36 cellular contexts compared by ENCODE assay signal in genomic region chr12:73413974-73414373, GRCh38.
"Had no signal": no experiment of that assay in that cellular context is flagged by ENCODE, and none has a peak within 500 bp of the region (broad histone marks: within the 10 kb centered on the region; RNA-seq: fewer than 3 reads in every experiment).

No MANE protein-coding gene starts in this region.

- H3K36me3 ChIP-seq: adrenal gland, brain microvascular endothelial cell, breast epithelium had no signal

- H3K27me3 Mint-ChIP-seq: activated B cell treated with CpG ODN at 0.5 μM for 24 hours; activated CD4-positive, alpha-beta memory T cell treated with anti-CD3 and anti-CD28 coated beads for 36 hours; activated CD4-positive, alpha-beta T cell treated with anti-CD3 and anti-CD28 coated beads, Interleukin-2, amount 10 ng/mL, durations not matched to agents 24 days and 14 days; activated CD8-positive, alpha-beta T cell treated with anti-CD3 and anti-CD28 coated beads for 36 hours; activated naive CD8-positive, alpha-beta T cell treated with anti-CD3 and anti-CD28 coated beads for 36 hours; activated T-helper 17 cell treated with anti-CD3 and anti-CD28 coated beads, Interleukin-2, amount 50 U/mL, for 72 hours had no signal

- H3K27ac Mint-ChIP-seq: activated B cell treated with CpG ODN at 0.5 μM for 24 hours; activated CD4-positive, alpha-beta memory T cell treated with anti-CD3 and anti-CD28 coated beads for 36 hours; activated CD4-positive, alpha-beta T cell treated with anti-CD3 and anti-CD28 coated beads, Interleukin-2, amount 10 ng/mL, durations not matched to agents 24 days and 14 days; activated CD8-positive, alpha-beta T cell treated with anti-CD3 and anti-CD28 coated beads for 36 hours; activated naive CD4-positive, alpha-beta T cell treated with anti-CD3 and anti-CD28 coated beads for 36 hours; activated naive CD4-positive, alpha-beta T cell treated with anti-CD3 and anti-CD28 coated beads, Interleukin-2, amount 50 U/mL, for 72 hours; activated naive CD8-positive, alpha-beta T cell treated with anti-CD3 and anti-CD28 coated beads for 36 hours; activated T-cell treated with anti-CD3 and anti-CD28 coated beads, Interleukin-2, amount 50 U/mL, for 72 hours; activated T-helper 1 cell treated with anti-CD3 and anti-CD28 coated beads, Interleukin-12 subunit alpha, Interleukin-12 subunit beta, Interleukin-2, Interleukin-4 antibody, amounts not matched to agents 30 ng/mL and 10 ng/mL and 1 ng/mL, durations not matched to agents 14 hours and 24 hours and 36 hours; activated T-helper 17 cell treated with anti-CD3 and anti-CD28 coated beads, Interleukin-2, amount 50 U/mL, for 72 hours; T-helper 1 cell treated with Interleukin-12 subunit alpha and Interleukin-12 subunit beta and Interleukin-4 antibody, amounts not matched to agents 30 μg/mL and 1 μg/mL, for 36 hours; T-helper 2 cell treated with Interferon-gamma antibody and Interleukin-4, amounts not matched to agents 5 μg/mL and 100 μg/mL, for 36 hours had no signal

- H3K4me1 ChIP-seq: adrenal gland, body of pancreas, breast epithelium had no signal

- FAIRE-seq: astrocyte, TTC549 had no signal

- H3K4me3 ChIP-seq: adrenal gland, body of pancreas, breast epithelium had no signal

- H3K4me1 Mint-ChIP-seq: activated B cell treated with CpG ODN at 0.5 μM for 24 hours; activated CD4-positive, alpha-beta T cell treated with anti-CD3 and anti-CD28 coated beads, Interleukin-2, amount 10 ng/mL, durations not matched to agents 24 days and 14 days; activated naive CD8-positive, alpha-beta T cell treated with anti-CD3 and anti-CD28 coated beads for 36 hours; activated T-helper 17 cell treated with anti-CD3 and anti-CD28 coated beads, Interleukin-2, amount 50 U/mL, for 72 hours had no signal

- H3K27ac ChIP-seq: adrenal gland, body of pancreas, brain microvascular endothelial cell, breast epithelium, VCaP had no signal

- ATAC-seq: activated CD8-positive, alpha-beta T cell treated with anti-CD3 and anti-CD28 coated beads for 36 hours; activated naive CD4-positive, alpha-beta T cell treated with anti-CD3 and anti-CD28 coated beads, Interleukin-2, amount 50 U/mL, for 72 hours; activated T-cell treated with anti-CD3 and anti-CD28 coated beads, Interleukin-2, amount 50 U/mL, for 4 hours; activated T-cell treated with anti-CD3 and anti-CD28 coated beads, Interleukin-2, amount 50 U/mL, for 72 hours; activated T-helper 17 cell treated with anti-CD3 and anti-CD28 coated beads, Interleukin-2, amount 50 U/mL, for 72 hours; body of pancreas had no signal

- H3K9me3 Mint-ChIP-seq: activated CD4-positive, alpha-beta T cell treated with anti-CD3 and anti-CD28 coated beads, Interleukin-2, amount 10 ng/mL, durations not matched to agents 24 days and 14 days had no signal

- H3K27me3 ChIP-seq: adrenal gland, body of pancreas, brain microvascular endothelial cell, breast epithelium had no signal

- H3K36me3 Mint-ChIP-seq: activated CD4-positive, alpha-beta memory T cell treated with anti-CD3 and anti-CD28 coated beads for 36 hours; activated naive CD8-positive, alpha-beta T cell treated with anti-CD3 and anti-CD28 coated beads for 36 hours had no signal

- H3K9me3 ChIP-seq: adrenal gland had no signal

- H3K4me3 Mint-ChIP-seq: activated B cell treated with CpG ODN at 0.5 μM for 24 hours; activated CD4-positive, alpha-beta memory T cell treated with anti-CD3 and anti-CD28 coated beads for 36 hours; activated CD4-positive, alpha-beta T cell treated with anti-CD3 and anti-CD28 coated beads, Interleukin-2, amount 10 ng/mL, durations not matched to agents 24 days and 14 days; activated CD8-positive, alpha-beta T cell treated with anti-CD3 and anti-CD28 coated beads for 36 hours; activated naive CD4-positive, alpha-beta T cell treated with anti-CD3 and anti-CD28 coated beads for 36 hours; activated naive CD8-positive, alpha-beta T cell treated with anti-CD3 and anti-CD28 coated beads for 36 hours; activated T-cell treated with anti-CD3 and anti-CD28 coated beads, Interleukin-2, amount 50 U/mL, for 4 hours; activated T-cell treated with anti-CD3 and anti-CD28 coated beads, Interleukin-2, amount 50 U/mL, for 72 hours; activated T-helper 1 cell treated with anti-CD3 and anti-CD28 coated beads, Interleukin-12 subunit alpha, Interleukin-12 subunit beta, Interleukin-2, Interleukin-4 antibody, amounts not matched to agents 30 ng/mL and 10 ng/mL and 1 ng/mL, durations not matched to agents 14 hours and 24 hours and 36 hours; activated T-helper 17 cell treated with anti-CD3 and anti-CD28 coated beads, Interleukin-2, amount 50 U/mL, for 72 hours; T-helper 1 cell treated with Interleukin-12 subunit alpha and Interleukin-12 subunit beta and Interleukin-4 antibody, amounts not matched to agents 30 μg/mL and 1 μg/mL, for 36 hours; T-helper 2 cell treated with Interferon-gamma antibody and Interleukin-4, amounts not matched to agents 5 μg/mL and 100 μg/mL, for 36 hours had no signal

- DNase-seq: activated B cell treated with CpG ODN at 0.5 μM for 24 hours; activated CD4-positive, alpha-beta memory T cell treated with anti-CD3 and anti-CD28 coated beads for 36 hours; activated CD4-positive, alpha-beta T cell treated with anti-CD3 and anti-CD28 coated beads for 4 hours; activated CD4-positive, alpha-beta T cell treated with anti-CD3 and anti-CD28 coated beads, Interleukin-2, amount 10 ng/mL, durations not matched to agents 24 days and 14 days; activated CD4-positive, alpha-beta T cell treated with anti-CD3 and anti-CD28 coated beads, Interleukin-2, amount 50 U/mL, for 1 hour; activated CD4-positive, alpha-beta T cell treated with anti-CD3 and anti-CD28 coated beads, Interleukin-2, amount 50 U/mL, for 4 hours; activated CD4-positive, CD25-positive, alpha-beta regulatory T cell treated with anti-CD3 and anti-CD28 coated beads, Interleukin-2, amount 50 U/mL, for 72 hours; activated CD8-positive, alpha-beta memory T cell treated with anti-CD3 and anti-CD28 coated beads, Interleukin-2, amount 50 U/mL, for 4 hours; activated CD8-positive, alpha-beta T cell treated with anti-CD3 and anti-CD28 coated beads for 36 hours; activated effector memory CD4-positive, alpha-beta T cell treated with anti-CD3 and anti-CD28 coated beads, Interleukin-2, amount 50 U/mL, for 16 hours; activated gamma-delta T cell treated with Interleukin-2 at 50 U/mL for 16 hours; activated naive CD4-positive, alpha-beta T cell; activated naive CD4-positive, alpha-beta T cell treated with anti-CD3 and anti-CD28 coated beads for 36 hours; activated naive CD4-positive, alpha-beta T cell treated with anti-CD3 and anti-CD28 coated beads, Interleukin-2, amount 50 U/mL, for 16 hours; activated naive CD8-positive, alpha-beta T cell treated with anti-CD3 and anti-CD28 coated beads for 36 hours; activated T-cell treated with anti-CD3 and anti-CD28 coated beads for 4 hours; activated T-cell treated with anti-CD3 and anti-CD28 coated beads, Interleukin-2, amount 50 U/mL, for 1 hour; activated T-cell treated with anti-CD3 and anti-CD28 coated beads, Interleukin-2, amount 50 U/mL, for 4 hours; activated T-cell treated with anti-CD3 and anti-CD28 coated beads, Interleukin-2, amount 50 U/mL, for 72 hours; adrenal gland; amniotic stem cell; aorta; body of pancreas; brain microvascular endothelial cell; central memory CD4-positive, alpha-beta T cell; T-helper 2 cell; T-helper 9 cell had no signal
